In the genomic region with DNA sequence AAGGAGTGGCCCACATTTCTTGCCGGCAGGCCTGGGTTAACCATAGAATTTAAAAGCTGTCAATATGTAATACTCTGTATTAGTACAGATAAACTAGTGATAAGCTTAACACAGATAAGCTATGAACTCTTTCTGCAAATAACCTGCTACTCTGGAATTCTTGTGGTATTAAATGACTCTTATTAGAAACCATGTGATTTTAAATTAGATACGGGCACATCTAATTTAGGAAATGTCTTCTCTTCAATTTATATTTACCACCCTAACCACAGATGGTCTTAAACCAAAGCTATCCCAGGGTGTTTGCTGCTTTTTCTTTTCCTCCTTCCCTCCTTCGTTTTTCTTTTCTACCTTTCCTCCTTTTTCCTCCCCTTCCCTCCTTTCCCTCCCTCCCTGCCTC, we compare ENCODE assay signal across 10 cellular contexts. TPM values are rescaled to one million over a fixed set of nuclear protein-coding genes. Genes with fewer than 3 reads are reported as not detected.
"Had no signal": no experiment of that assay in that cellular context is flagged by ENCODE, and none has a peak within 500 bp of the region (broad histone marks: within the 10 kb centered on the region; RNA-seq: fewer than 3 reads in every experiment).

No MANE protein-coding gene starts in this region.

- H3K4me3 ChIP-seq: GM23248, HAP-1 had no signal

- ATAC-seq: HCT116 had no signal

- H3K9ac ChIP-seq: GM23248 had no signal

- H2AFZ ChIP-seq: GM23248 had no signal

- H3K36me3 ChIP-seq: HAP-1 had no signal

- H3K27ac ChIP-seq: GM23248, HL-60 had no signal

- H3K9me3 ChIP-seq: HAP-1 had no signal

- DNase-seq: GM23248, GOT3, H7, IMR-90, KBM-7 had no signal

RNA-seq across cellular contexts. Expression of gene GNRHR, which starts 4.9 kb away (rescaled TPM):
- total RNA-seq: GM23248, H4, H7, HT1080, IMR-90 had no signal
- polyA plus RNA-seq: IMR-90 had no signal
